ENCODE assay signal across 27 cellular contexts in the genomic region with DNA sequence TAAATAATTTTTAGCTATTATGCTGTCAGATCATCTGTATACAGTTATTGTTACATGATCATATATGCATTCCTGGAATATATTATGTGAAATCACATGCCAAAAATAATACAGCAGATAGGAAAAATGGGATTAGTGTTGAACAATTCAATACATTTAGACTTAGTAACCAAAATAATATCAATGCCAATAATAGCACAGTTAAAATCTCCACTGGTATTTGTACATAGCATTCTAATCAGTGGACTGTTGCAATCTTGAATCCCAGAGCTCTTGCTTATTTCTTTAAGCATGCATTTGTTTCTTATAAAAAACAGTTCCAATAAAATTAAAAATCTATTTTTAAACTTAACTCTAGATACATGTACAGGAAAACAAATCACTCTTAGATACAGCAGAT.
A peak's percentile ranks its signal among the peaks of the same experiment; 100 is the strongest.
DNase-seq lines count a peak whose midpoint lies in the region; ATAC-seq and TF ChIP-seq lines count a peak whose summit lies in the region.
"Had no signal": no experiment of that assay in that cellular context is flagged by ENCODE, and none has a peak within 500 bp of the region (broad histone marks: within the 10 kb centered on the region; RNA-seq: fewer than 3 reads in every experiment).

No MANE protein-coding gene starts in this region.

- no peaks in the 10 kb centered on the region for H3K27me3 Mint-ChIP-seq in MCF 10A (ENCODE audit: insufficient read depth, unreplicated experiment)
- no peaks in the 10 kb centered on the region for H3K27me3 Mint-ChIP-seq in naive thymus-derived CD8-positive, alpha-beta T cell
- no peaks in the 10 kb centered on the region for H3K27me3 Mint-ChIP-seq in H9 (ENCODE audit: low read depth)
- H3K27me3 Mint-ChIP-seq: activated CD4-positive, alpha-beta memory T cell treated with anti-CD3 and anti-CD28 coated beads for 36 hours; memory B cell had no signal

- TF ChIP-seq CTCF in MCF 10A (IDR thresholded peaks at IDR 0.05; ENCODE audit: unreplicated experiment) (no peak), mammary epithelial cell (conservative IDR thresholded peaks at IDR 0.05 in 1 of 2, IDR thresholded peaks at IDR 0.05 in 1 of 2; ENCODE audit: extremely low read depth in 1 of 2, insufficient read depth in 1 of 2, low read depth in 1 of 2, low read length in 2 of 2) (no peak), fibroblast of villous mesenchyme (IDR thresholded peaks at IDR 0.05; ENCODE audit: insufficient read depth, low read depth, low read length) (no peak), H9 (conservative IDR thresholded peaks at IDR 0.05) (no peak)

- H4K5ac ChIP-seq in H9 (ENCODE audit: insufficient read length, low read depth, low read length): no peak overlapping the region

- POLR2A ChIA-PET in MCF 10A (lab: Yijun Ruan, JAX): no interaction called here
- POLR2A ChIA-PET in naive thymus-derived CD8-positive, alpha-beta T cell (lab: Charles Lee): no interaction called here

- no peak overlapping the region for H2BK5ac ChIP-seq in H9 (ENCODE audit: insufficient read length, low read length)

- no peak overlapping the region for H3K14ac ChIP-seq in H9 (ENCODE audit: insufficient read depth, low read length)

- H3K9me3 ChIP-seq in mammary epithelial cell (replicated peaks; ENCODE audit: insufficient read depth, low read length) (no peaks in the 10 kb centered on the region), H9 (ENCODE audit: control insufficient read depth, low read depth, low read length) (no peaks in the 10 kb centered on the region)
- H3K9me3 ChIP-seq: adrenal gland, pancreas had no signal

- H3K4me1 ChIP-seq in mammary epithelial cell (ENCODE audit: insufficient read depth, low read length) (no peaks in the 10 kb centered on the region), H9 (ENCODE audit: insufficient read depth, low read length) (no peaks in the 10 kb centered on the region)
- H3K4me1 ChIP-seq: adrenal gland, pancreas had no signal

- H3K27me3 ChIP-seq in mammary epithelial cell (ENCODE audit: insufficient read depth, low read length) (no peaks in the 10 kb centered on the region), H9 (ENCODE audit: insufficient read depth, low read length) (no peaks in the 10 kb centered on the region)
- H3K27me3 ChIP-seq: adrenal gland, pancreas had no signal

- no peak overlapping the region for H3K4me2 ChIP-seq in mammary epithelial cell (ENCODE audit: insufficient read depth, low read depth, low read length)
- no peak overlapping the region for H3K4me2 ChIP-seq in H9 (ENCODE audit: insufficient read depth, insufficient read length, low read length)
- H3K4me2 ChIP-seq: smooth muscle cell had no signal

- dilution Hi-C loops in mammary epithelial cell (cut with HindIII; ENCODE audit: low sequenced_read_pairs): no loop called here

- H3K18ac ChIP-seq in H9 (ENCODE audit: insufficient read length, low read depth, low read length): no peak overlapping the region

- in situ Hi-C loops in mammary epithelial cell (cut with MboI; ENCODE audit: low sequenced_read_pairs in 2 of 2): loop anchor here (25.0 kb wide), 1 partner anchor 1179 kb away; no protein-coding TSS in a partner anchor

- peaks cover 6% of the 10 kb centered on the region for H3K9me3 Mint-ChIP-seq in MCF 10A (ENCODE audit: unreplicated experiment)
- peaks cover 0 to 9% (median 2%) of the 10 kb centered on the region in 9 donors for H3K9me3 Mint-ChIP-seq in naive thymus-derived CD8-positive, alpha-beta T cell
- peaks cover 0 to 3% of the 10 kb centered on the region in 2 experiments; a peak in 1 of 5 replicates for H3K9me3 Mint-ChIP-seq in H9

- H3K79me1 ChIP-seq in H9 (ENCODE audit: insufficient read depth, low read depth, low read length, poor library complexity, severe bottlenecking): no peaks in the 10 kb centered on the region

- H2BK12ac ChIP-seq in H9 (ENCODE audit: insufficient read length, low read depth, low read length): no peak overlapping the region

- H3K36me3 ChIP-seq in mammary epithelial cell (ENCODE audit: insufficient read depth, low read length): no peaks in the 10 kb centered on the region
- H3K36me3 ChIP-seq: adrenal gland, pancreas had no signal

- H4K20me1 ChIP-seq in mammary epithelial cell (ENCODE audit: insufficient read depth, low read length) (no peaks in the 10 kb centered on the region), H9 (ENCODE audit: control insufficient read depth, insufficient read depth, insufficient read length) (no peaks in the 10 kb centered on the region)

- H4K8ac ChIP-seq in H9 (replicated peaks; ENCODE audit: insufficient read length, low read depth, low read length): no peak overlapping the region

- H2AFZ ChIP-seq in mammary epithelial cell (ENCODE audit: low read depth, low read length) (no peak overlapping the region), H9 (ENCODE audit: low read length) (no peak overlapping the region)

- no peak overlapping the region for H2BK20ac ChIP-seq in H9 (ENCODE audit: low read depth, low read length, poor library complexity, severe bottlenecking)

- H3K27ac ChIP-seq in mammary epithelial cell (ENCODE audit: insufficient read depth, low read depth, low read length): no peak overlapping the region
- H3K27ac ChIP-seq in H9 (ENCODE audit: insufficient read length, low read depth, low read length): no peak overlapping the region
- H3K27ac ChIP-seq: 22Rv1, adrenal gland, coronary artery, pancreas had no signal

- no peak for ATAC-seq in naive thymus-derived CD8-positive, alpha-beta T cell
- ATAC-seq in HG02884 (IDR thresholded peaks at IDR 0.05; ENCODE audit: unreplicated experiment): no peak
- ATAC-seq: activated CD4-positive, CD25-positive, alpha-beta regulatory T cell treated with anti-CD3 and anti-CD28 coated beads, Interleukin-2, amount 50 U/mL, for 24 hours; GM12878; left lobe of liver; pancreas; Right ventricle myocardium inferior had no signal

- intact Hi-C loops in MCF 10A (cut with micrococcal nuclease): no loop called here
- intact Hi-C loops in mammary epithelial cell (cut with micrococcal nuclease): no loop called here

- H4K91ac ChIP-seq in H9 (ENCODE audit: insufficient read length, low read depth, low read length): no peak overlapping the region

- H3K4me3 Mint-ChIP-seq in MCF 10A (ENCODE audit: unreplicated experiment) (no peak overlapping the region), H9 (no peak overlapping the region)
- H3K4me3 Mint-ChIP-seq in naive thymus-derived CD8-positive, alpha-beta T cell: no peak overlapping the region
- H3K4me3 Mint-ChIP-seq: activated CD4-positive, alpha-beta memory T cell treated with anti-CD3 and anti-CD28 coated beads for 36 hours; activated naive CD4-positive, alpha-beta T cell treated with anti-CD3 and anti-CD28 coated beads for 36 hours; activated T-helper 1 cell treated with anti-CD3 and anti-CD28 coated beads, Interleukin-12 subunit alpha, Interleukin-12 subunit beta, Interleukin-2, Interleukin-4 antibody, amounts not matched to agents 30 ng/mL and 10 ng/mL and 1 ng/mL, durations not matched to agents 14 hours and 24 hours and 36 hours; immature natural killer cell; memory B cell had no signal

- H2BK15ac ChIP-seq in H9 (ENCODE audit: low read depth, low read length): no peak overlapping the region

- peaks cover 10% of the 10 kb centered on the region for H3K4me1 Mint-ChIP-seq in MCF 10A (ENCODE audit: insufficient read depth, unreplicated experiment)
- H3K4me1 Mint-ChIP-seq in naive thymus-derived CD8-positive, alpha-beta T cell: no peaks in the 10 kb centered on the region
- H3K4me1 Mint-ChIP-seq in H9: peaks cover 4 to 12% of the 10 kb centered on the region in 2 experiments
- H3K4me1 Mint-ChIP-seq: immature natural killer cell, memory B cell had no signal

- DNase-seq in MCF 10A (ENCODE audit: unreplicated experiment): peak; percentile 11
- no peak for DNase-seq in mammary epithelial cell
- DNase-seq in brain pericyte (ENCODE audit: low read depth, low spot score): peak; percentile 18
- DNase-seq in fibroblast of villous mesenchyme (ENCODE audit: low read depth): peak; percentile 4
- peak; percentile 15 for DNase-seq in stromal cell of bone marrow (ENCODE audit: low read depth)
- DNase-seq in naive thymus-derived CD8-positive, alpha-beta T cell: no peak
- DNase-seq in H9: no peak
- DNase-seq: activated CD4-positive, alpha-beta memory T cell treated with anti-CD3 and anti-CD28 coated beads for 36 hours; activated CD8-positive, alpha-beta memory T cell treated with anti-CD3 and anti-CD28 coated beads, Interleukin-2, amount 50 U/mL, for 4 hours; activated naive CD4-positive, alpha-beta T cell treated with anti-CD3 and anti-CD28 coated beads for 36 hours; adrenal gland; immature natural killer cell; MV-4-11; NCI-H1436; pancreas; stimulated activated CD4-positive, alpha-beta T cell treated with anti-CD3 and anti-CD28 coated beads, Interleukin-1b, Interleukin-23, amount 100 ng/mL, for 48 hours; stimulated activated naive CD4-positive, alpha-beta T cell treated with Interleukin-2 at 50 U/mL for 16 hours had no signal

- H3K79me2 ChIP-seq in mammary epithelial cell (ENCODE audit: insufficient read depth, low read length): no peaks in the 10 kb centered on the region
- H3K79me2 ChIP-seq in H9 (ENCODE audit: insufficient read depth, low read length): no peaks in the 10 kb centered on the region

- CTCF ChIA-PET in MCF 10A (lab: Yijun Ruan, JAX): no interaction called here
- CTCF ChIA-PET in mammary epithelial cell (lab: Charles Lee; ENCODE audit: low non-redundant PET): no interaction called here

- no TSS peak for BruUV-seq in MCF 10A (replicated peaks; lab: Mats Ljungman, UMichigan)
- BruUV-seq in mammary epithelial cell (replicated peaks; lab: Mats Ljungman, UMichigan): no TSS peak

- no peak overlapping the region for H2BK120ac ChIP-seq in H9 (ENCODE audit: low read depth, low read length, poor library complexity, severe bottlenecking)

- H3K4me3 ChIP-seq in mammary epithelial cell (replicated peaks in 1 of 3; ENCODE audit: insufficient read depth in 1 of 3, low read depth in 2 of 3, low read length in 3 of 3): no peak overlapping the region
- no peak overlapping the region for H3K4me3 ChIP-seq in fibroblast of villous mesenchyme (ENCODE audit: low read depth, low read length)
- H3K4me3 ChIP-seq: adrenal gland, coronary artery, GM12878, pancreas, smooth muscle cell had no signal

- no peak overlapping the region for H3K56ac ChIP-seq in H9 (ENCODE audit: insufficient read length, low read depth, low read length)

- H3K36me3 Mint-ChIP-seq in MCF 10A (ENCODE audit: insufficient read depth, unreplicated experiment) (no peaks in the 10 kb centered on the region), H9 (ENCODE audit: insufficient read depth in 1 of 3, low read depth in 3 of 3) (no peaks in the 10 kb centered on the region; a peak in 1 of 7 replicates)
- no peaks in the 10 kb centered on the region for H3K36me3 Mint-ChIP-seq in naive thymus-derived CD8-positive, alpha-beta T cell
- H3K36me3 Mint-ChIP-seq: activated CD4-positive, alpha-beta memory T cell treated with anti-CD3 and anti-CD28 coated beads for 36 hours; immature natural killer cell; memory B cell had no signal

- no peak overlapping the region for H2AK5ac ChIP-seq in H9 (ENCODE audit: insufficient read length, low read length)

- H3K23me2 ChIP-seq in H9 (ENCODE audit: insufficient read length, low read depth, low read length, poor library complexity, severe bottlenecking): peaks cover under 1% of the 10 kb centered on the region

- no peak overlapping the region for H3K27ac Mint-ChIP-seq in MCF 10A (ENCODE audit: low read depth, unreplicated experiment)
- H3K27ac Mint-ChIP-seq in naive thymus-derived CD8-positive, alpha-beta T cell: no peak overlapping the region
- no peak overlapping the region for H3K27ac Mint-ChIP-seq in H9
- H3K27ac Mint-ChIP-seq: activated CD4-positive, alpha-beta memory T cell treated with anti-CD3 and anti-CD28 coated beads for 36 hours; activated naive CD4-positive, alpha-beta T cell treated with anti-CD3 and anti-CD28 coated beads for 36 hours; activated T-helper 1 cell treated with anti-CD3 and anti-CD28 coated beads, Interleukin-12 subunit alpha, Interleukin-12 subunit beta, Interleukin-2, Interleukin-4 antibody, amounts not matched to agents 30 ng/mL and 10 ng/mL and 1 ng/mL, durations not matched to agents 14 hours and 24 hours and 36 hours; immature natural killer cell; memory B cell had no signal

- H3K23ac ChIP-seq in H9 (ENCODE audit: insufficient read length, low read depth, low read length): no peak overlapping the region

- H3T11ph ChIP-seq in H9 (ENCODE audit: low read length): no peak overlapping the region

- no peak overlapping the region for H3K4ac ChIP-seq in H9 (ENCODE audit: low read depth, low read length)

- H3K9ac ChIP-seq in mammary epithelial cell (ENCODE audit: insufficient read depth, low read length): no peak overlapping the region
- H3K9ac ChIP-seq in H9 (ENCODE audit: extremely low read depth, insufficient read length, low read length): no peak overlapping the region

Comparison
In these comparisons a context has a peak if more than half of its experiments do, and no peak if none do; other contexts are left out.
1. DNase-seq: peak in MCF 10A (single experiment), brain pericyte (single experiment), fibroblast of villous mesenchyme (single experiment) and stromal cell of bone marrow (single experiment); none in mammary epithelial cell (single experiment), naive thymus-derived CD8-positive, alpha-beta T cell (0 of 10) and H9 (single experiment).